ENCODE assay signal across 8 cellular contexts in the genomic region with DNA sequence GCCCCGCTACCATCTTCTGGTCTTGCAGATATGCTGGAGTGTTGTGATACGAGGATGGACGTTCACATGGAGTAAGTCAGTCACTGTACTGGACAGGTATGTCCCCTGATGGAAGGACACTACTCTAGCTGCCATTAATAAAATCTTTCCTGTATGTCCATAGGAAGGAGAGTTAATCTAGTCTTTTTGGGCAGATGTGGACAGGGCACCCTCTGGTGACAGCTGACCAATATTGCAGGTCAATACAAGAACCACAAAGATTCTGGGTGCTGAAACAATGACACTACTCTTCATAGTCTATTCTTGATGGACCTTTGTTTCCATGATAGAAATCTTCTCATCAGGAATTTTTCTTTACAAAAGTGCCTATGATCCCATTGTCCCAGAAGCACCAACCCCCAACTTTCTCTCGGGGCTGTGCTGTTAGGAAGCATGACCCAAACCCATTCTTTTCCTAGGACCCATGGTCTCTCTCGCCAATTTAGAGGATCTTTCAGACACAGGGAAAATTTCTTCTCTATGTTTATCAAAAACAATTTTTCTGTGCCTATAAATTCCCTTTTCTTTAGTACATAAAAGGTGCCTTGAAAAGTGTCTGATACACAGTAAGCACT.
A peak's percentile ranks its signal among the peaks of the same experiment; 100 is the strongest.
DNase-seq lines count a peak whose midpoint lies in the region; ATAC-seq and TF ChIP-seq lines count a peak whose summit lies in the region.

No MANE protein-coding gene starts in this region.

- no peak overlapping the region; the same call in 1 of the 2 replicates for H3K4me3 Mint-ChIP-seq in HFFc6
- H3K4me3 Mint-ChIP-seq in naive thymus-derived CD8-positive, alpha-beta T cell, result no peak overlapping the region
- H3K4me3 Mint-ChIP-seq in activated T-cell treated with anti-CD3 and anti-CD28 coated beads, Interleukin-2, amount 50 U/mL, for 24 hours, result no peak overlapping the region

- H3K4me1 Mint-ChIP-seq in HFFc6 (ENCODE audit: low read depth), result no peaks in the 10 kb centered on the region; the same call in 1 of the 2 replicates
- H3K4me1 Mint-ChIP-seq in naive thymus-derived CD8-positive, alpha-beta T cell, result no peaks in the 10 kb centered on the region
- H3K4me1 Mint-ChIP-seq in activated T-cell treated with anti-CD3 and anti-CD28 coated beads, Interleukin-2, amount 50 U/mL, for 24 hours (ENCODE audit: low read depth), result no peaks in the 10 kb centered on the region

- DNase-seq in GM03348 (ENCODE audit: low spot score) (peak; percentile 63), HFFc6 (peak; percentile 2), SKM-1 (lab: John Stamatoyannopoulos, UW; ENCODE audit: unreplicated experiment) (peak; percentile 6), iris pigment epithelial cell (ENCODE audit: low read depth) (peak; percentile 14), hypothalamus (lab: John Stamatoyannopoulos, UW) (no peak), GM19238 (ENCODE audit: insufficient read length, low spot score) (no peak)
- no peak for DNase-seq in naive thymus-derived CD8-positive, alpha-beta T cell
- DNase-seq in activated T-cell treated with anti-CD3 and anti-CD28 coated beads, Interleukin-2, amount 50 U/mL, for 24 hours, result no peak

- no peak overlapping the region for H3K27ac Mint-ChIP-seq in HFFc6
- H3K27ac Mint-ChIP-seq in naive thymus-derived CD8-positive, alpha-beta T cell, result no peak overlapping the region
- no peak overlapping the region for H3K27ac Mint-ChIP-seq in activated T-cell treated with anti-CD3 and anti-CD28 coated beads, Interleukin-2, amount 50 U/mL, for 24 hours

- no peaks in the 10 kb centered on the region for H3K27me3 Mint-ChIP-seq in HFFc6 (ENCODE audit: insufficient read depth)
- peaks cover 0 to 4% (median 0%) of the 10 kb centered on the region in 5 donors for H3K27me3 Mint-ChIP-seq in naive thymus-derived CD8-positive, alpha-beta T cell
- H3K27me3 Mint-ChIP-seq in activated T-cell treated with anti-CD3 and anti-CD28 coated beads, Interleukin-2, amount 50 U/mL, for 24 hours, result no peaks in the 10 kb centered on the region

- POLR2A ChIA-PET in naive thymus-derived CD8-positive, alpha-beta T cell (lab: Charles Lee), result no interaction called here

- no peaks in the 10 kb centered on the region for H3K36me3 Mint-ChIP-seq in HFFc6 (ENCODE audit: low read depth)
- H3K36me3 Mint-ChIP-seq in naive thymus-derived CD8-positive, alpha-beta T cell, result no peaks in the 10 kb centered on the region
- no peaks in the 10 kb centered on the region for H3K36me3 Mint-ChIP-seq in activated T-cell treated with anti-CD3 and anti-CD28 coated beads, Interleukin-2, amount 50 U/mL, for 24 hours (ENCODE audit: low read depth)

- ATAC-seq in naive thymus-derived CD8-positive, alpha-beta T cell, result no peak

- H3K9me3 Mint-ChIP-seq in HFFc6, result no peaks in the 10 kb centered on the region; the same call in 1 of the 2 replicates
- peaks cover 0 to 3% (median 0%) of the 10 kb centered on the region in 9 donors for H3K9me3 Mint-ChIP-seq in naive thymus-derived CD8-positive, alpha-beta T cell
- H3K9me3 Mint-ChIP-seq in activated T-cell treated with anti-CD3 and anti-CD28 coated beads, Interleukin-2, amount 50 U/mL, for 24 hours, result no peaks in the 10 kb centered on the region

- TF ChIP-seq CTCF in HFFc6 (IDR thresholded peaks at IDR 0.05), result peak; percentile 78

Comparison
In these comparisons a context has a peak if more than half of its experiments do, and no peak if none do; other contexts are left out.
1. DNase-seq: peak in GM03348 (single experiment), HFFc6 (single experiment), SKM-1 (single experiment) and iris pigment epithelial cell (single experiment); none in hypothalamus (0 of 51), naive thymus-derived CD8-positive, alpha-beta T cell (0 of 10), activated T-cell treated with anti-CD3 and anti-CD28 coated beads, Interleukin-2, amount 50 U/mL, for 24 hours (single experiment) and GM19238 (single experiment).